1 cellular context compared by ENCODE assay signal in the genomic region with DNA sequence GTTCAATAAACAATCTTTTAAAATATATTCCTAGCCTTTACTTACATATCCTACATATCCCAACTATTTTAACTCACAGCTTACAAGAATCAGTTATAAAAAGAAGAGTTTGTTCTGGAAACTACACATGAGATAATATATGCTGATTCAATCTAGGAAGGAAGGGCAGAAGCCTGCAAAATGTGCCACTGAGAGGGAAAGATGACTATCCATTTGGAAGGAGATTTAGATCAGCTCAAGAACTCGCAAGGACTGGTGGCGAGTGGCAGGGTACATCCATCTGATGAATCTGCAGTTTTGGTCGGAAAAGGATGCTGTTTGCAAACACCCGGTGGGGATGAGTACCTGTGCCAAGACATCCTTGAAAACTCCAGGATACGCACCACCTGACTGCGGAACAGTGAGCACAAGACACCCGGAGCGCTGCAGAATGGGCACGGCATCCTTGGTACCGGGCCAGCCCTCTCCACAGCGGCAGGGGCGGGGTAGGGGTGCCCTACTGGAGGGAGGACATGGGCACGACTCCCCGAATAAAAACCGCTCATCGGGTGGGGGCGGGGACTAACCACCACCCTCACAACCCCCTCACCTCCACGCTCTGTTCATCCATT.
TF ChIP-seq lines count a peak whose summit lies in the region.

No MANE protein-coding gene starts in this region.

TF ChIP-seq in HepG2, 621 proteins besides CTCF, POLR2A, EP300 and RAD21 (continued from another document and continues in another):
- TF ChIP-seq, protein P1, sequence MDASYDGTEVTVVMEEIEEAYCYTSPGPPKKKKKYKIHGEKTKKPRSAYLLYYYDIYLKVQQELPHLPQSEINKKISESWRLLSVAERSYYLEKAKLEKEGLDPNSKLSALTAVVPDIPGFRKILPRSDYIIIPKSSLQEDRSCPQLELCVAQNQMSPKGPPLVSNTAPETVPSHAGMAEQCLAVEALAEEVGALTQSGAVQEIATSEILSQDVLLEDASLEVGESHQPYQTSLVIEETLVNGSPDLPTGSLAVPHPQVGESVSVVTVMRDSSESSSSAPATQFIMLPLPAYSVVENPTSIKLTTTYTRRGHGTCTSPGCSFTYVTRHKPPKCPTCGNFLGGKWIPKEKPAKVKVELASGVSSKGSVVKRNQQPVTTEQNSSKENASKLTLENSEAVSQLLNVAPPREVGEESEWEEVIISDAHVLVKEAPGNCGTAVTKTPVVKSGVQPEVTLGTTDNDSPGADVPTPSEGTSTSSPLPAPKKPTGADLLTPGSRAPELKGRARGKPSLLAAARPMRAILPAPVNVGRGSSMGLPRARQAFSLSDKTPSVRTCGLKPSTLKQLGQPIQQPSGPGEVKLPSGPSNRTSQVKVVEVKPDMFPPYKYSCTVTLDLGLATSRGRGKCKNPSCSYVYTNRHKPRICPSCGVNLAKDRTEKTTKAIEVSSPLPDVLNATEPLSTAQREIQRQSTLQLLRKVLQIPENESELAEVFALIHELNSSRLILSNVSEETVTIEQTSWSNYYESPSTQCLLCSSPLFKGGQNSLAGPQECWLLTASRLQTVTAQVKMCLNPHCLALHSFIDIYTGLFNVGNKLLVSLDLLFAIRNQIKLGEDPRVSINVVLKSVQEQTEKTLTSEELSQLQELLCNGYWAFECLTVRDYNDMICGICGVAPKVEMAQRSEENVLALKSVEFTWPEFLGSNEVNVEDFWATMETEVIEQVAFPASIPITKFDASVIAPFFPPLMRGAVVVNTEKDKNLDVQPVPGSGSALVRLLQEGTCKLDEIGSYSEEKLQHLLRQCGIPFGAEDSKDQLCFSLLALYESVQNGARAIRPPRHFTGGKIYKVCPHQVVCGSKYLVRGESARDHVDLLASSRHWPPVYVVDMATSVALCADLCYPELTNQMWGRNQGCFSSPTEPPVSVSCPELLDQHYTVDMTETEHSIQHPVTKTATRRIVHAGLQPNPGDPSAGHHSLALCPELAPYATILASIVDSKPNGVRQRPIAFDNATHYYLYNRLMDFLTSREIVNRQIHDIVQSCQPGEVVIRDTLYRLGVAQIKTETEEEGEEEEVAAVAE (CRISPR knock-in tag; IDR thresholded peaks at IDR 0.05; ENCODE audit: borderline replicate concordance): no peak
- TF ChIP-seq, protein P2, sequence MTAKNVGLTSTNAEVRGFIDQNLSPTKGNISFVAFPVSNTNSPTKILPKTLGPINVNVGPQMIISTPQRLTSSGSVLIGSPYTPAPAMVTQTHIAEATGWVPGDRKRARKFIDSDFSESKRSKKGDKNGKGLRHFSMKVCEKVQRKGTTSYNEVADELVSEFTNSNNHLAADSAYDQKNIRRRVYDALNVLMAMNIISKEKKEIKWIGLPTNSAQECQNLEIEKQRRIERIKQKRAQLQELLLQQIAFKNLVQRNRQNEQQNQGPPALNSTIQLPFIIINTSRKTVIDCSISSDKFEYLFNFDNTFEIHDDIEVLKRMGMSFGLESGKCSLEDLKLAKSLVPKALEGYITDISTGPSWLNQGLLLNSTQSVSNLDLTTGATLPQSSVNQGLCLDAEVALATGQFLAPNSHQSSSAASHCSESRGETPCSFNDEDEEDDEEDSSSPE (CRISPR knock-in tag; IDR thresholded peaks at IDR 0.05): no peak
- no peak for TF ChIP-seq ZFY (CRISPR knock-in tag; IDR thresholded peaks at IDR 0.05)
- TF ChIP-seq ZNF136 (CRISPR knock-in tag; IDR thresholded peaks at IDR 0.05; ENCODE audit: low read depth): no peak
- TF ChIP-seq, protein P3, sequence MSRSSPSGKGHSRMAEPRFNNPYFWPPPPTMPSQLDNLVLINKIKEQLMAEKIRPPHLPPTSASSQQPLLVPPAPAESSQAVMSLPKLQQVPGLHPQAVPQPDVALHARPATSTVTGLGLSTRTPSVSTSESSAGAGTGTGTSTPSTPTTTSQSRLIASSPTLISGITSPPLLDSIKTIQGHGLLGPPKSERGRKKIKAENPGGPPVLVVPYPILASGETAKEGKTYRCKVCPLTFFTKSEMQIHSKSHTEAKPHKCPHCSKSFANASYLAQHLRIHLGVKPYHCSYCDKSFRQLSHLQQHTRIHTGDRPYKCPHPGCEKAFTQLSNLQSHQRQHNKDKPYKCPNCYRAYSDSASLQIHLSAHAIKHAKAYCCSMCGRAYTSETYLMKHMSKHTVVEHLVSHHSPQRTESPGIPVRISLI (CRISPR knock-in tag; IDR thresholded peaks at IDR 0.05; ENCODE audit: borderline replicate concordance): peak; percentile 51; the same call in 1 of the 2 replicates
- TF ChIP-seq, protein P4, sequence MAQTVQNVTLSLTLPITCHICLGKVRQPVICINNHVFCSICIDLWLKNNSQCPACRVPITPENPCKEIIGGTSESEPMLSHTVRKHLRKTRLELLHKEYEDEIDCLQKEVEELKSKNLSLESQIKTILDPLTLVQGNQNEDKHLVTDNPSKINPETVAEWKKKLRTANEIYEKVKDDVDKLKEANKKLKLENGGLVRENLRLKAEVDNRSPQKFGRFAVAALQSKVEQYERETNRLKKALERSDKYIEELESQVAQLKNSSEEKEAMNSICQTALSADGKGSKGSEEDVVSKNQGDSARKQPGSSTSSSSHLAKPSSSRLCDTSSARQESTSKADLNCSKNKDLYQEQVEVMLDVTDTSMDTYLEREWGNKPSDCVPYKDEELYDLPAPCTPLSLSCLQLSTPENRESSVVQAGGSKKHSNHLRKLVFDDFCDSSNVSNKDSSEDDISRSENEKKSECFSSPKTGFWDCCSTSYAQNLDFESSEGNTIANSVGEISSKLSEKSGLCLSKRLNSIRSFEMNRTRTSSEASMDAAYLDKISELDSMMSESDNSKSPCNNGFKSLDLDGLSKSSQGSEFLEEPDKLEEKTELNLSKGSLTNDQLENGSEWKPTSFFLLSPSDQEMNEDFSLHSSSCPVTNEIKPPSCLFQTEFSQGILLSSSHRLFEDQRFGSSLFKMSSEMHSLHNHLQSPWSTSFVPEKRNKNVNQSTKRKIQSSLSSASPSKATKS (CRISPR knock-in tag; IDR thresholded peaks at IDR 0.05): no peak
- TF ChIP-seq ZSCAN25 (CRISPR knock-in tag; IDR thresholded peaks at IDR 0.05): no peak
- TF ChIP-seq HOXA7 (CRISPR knock-in tag; IDR thresholded peaks at IDR 0.05): no peak
- TF ChIP-seq STAT5B (CRISPR knock-in tag; IDR thresholded peaks at IDR 0.05): no peak
- no peak for TF ChIP-seq ZNF773 (CRISPR knock-in tag; IDR thresholded peaks at IDR 0.05; ENCODE audit: borderline replicate concordance)
- no peak for TF ChIP-seq ZNF451 (CRISPR knock-in tag; IDR thresholded peaks at IDR 0.05)
- TF ChIP-seq KDM5A (IDR thresholded peaks at IDR 0.05; ENCODE audit: borderline replicate concordance, low read length): 0 out of 2 replicates have a peak, but pooled peaks have one; percentile 80
- TF ChIP-seq FIP1L1 (IDR thresholded peaks at IDR 0.05; ENCODE audit: borderline replicate concordance, insufficient read depth, low read depth, low read length): no peak
- TF ChIP-seq POGZ (CRISPR knock-in tag; IDR thresholded peaks at IDR 0.05): no peak
- TF ChIP-seq, protein P5, sequence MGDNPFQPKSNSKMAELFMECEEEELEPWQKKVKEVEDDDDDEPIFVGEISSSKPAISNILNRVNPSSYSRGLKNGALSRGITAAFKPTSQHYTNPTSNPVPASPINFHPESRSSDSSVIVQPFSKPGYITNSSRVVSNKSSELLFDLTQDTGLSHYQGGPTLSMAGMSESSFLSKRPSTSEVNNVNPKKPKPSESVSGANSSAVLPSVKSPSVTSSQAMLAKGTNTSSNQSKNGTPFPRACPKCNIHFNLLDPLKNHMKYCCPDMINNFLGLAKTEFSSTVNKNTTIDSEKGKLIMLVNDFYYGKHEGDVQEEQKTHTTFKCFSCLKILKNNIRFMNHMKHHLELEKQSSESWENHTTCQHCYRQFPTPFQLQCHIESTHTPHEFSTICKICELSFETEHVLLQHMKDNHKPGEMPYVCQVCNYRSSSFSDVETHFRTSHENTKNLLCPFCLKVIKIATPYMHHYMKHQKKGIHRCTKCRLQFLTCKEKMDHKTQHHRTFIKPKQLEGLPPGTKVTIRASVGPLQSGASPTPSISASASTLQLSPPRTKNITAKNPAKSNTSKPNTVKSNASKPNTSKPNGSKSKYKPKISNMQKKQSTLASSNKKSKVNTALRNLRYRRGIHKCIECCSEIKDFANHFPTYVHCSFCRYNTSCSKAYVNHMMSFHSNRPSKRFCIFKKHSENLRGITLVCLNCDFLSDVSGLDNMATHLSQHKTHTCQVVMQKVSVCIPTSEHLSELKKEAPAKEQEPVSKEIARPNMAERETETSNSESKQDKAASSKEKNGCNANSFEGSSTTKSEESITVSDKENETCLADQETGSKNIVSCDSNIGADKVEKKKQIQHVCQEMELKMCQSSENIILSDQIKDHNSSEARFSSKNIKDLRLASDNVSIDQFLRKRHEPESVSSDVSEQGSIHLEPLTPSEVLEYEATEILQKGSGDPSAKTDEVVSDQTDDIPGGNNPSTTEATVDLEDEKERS (CRISPR knock-in tag; IDR thresholded peaks at IDR 0.05): no peak
- no peak for TF ChIP-seq ZNF496 (CRISPR knock-in tag; IDR thresholded peaks at IDR 0.05; ENCODE audit: insufficient replicate concordance)
- TF ChIP-seq ZNF484 (CRISPR knock-in tag; IDR thresholded peaks at IDR 0.05; ENCODE audit: borderline replicate concordance, low read depth): no peak
- TF ChIP-seq, protein P6, sequence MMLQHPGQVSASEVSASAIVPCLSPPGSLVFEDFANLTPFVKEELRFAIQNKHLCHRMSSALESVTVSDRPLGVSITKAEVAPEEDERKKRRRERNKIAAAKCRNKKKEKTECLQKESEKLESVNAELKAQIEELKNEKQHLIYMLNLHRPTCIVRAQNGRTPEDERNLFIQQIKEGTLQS (CRISPR knock-in tag; IDR thresholded peaks at IDR 0.05): 0 out of 2 replicates have a peak, but pooled peaks have one; percentile 6
- TF ChIP-seq, protein P7, sequence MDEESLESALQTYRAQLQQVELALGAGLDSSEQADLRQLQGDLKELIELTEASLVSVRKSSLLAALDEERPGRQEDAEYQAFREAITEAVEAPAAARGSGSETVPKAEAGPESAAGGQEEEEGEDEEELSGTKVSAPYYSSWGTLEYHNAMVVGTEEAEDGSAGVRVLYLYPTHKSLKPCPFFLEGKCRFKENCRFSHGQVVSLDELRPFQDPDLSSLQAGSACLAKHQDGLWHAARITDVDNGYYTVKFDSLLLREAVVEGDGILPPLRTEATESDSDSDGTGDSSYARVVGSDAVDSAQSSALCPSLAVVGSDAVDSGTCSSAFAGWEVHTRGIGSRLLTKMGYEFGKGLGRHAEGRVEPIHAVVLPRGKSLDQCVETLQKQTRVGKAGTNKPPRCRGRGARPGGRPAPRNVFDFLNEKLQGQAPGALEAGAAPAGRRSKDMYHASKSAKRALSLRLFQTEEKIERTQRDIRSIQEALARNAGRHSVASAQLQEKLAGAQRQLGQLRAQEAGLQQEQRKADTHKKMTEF (CRISPR knock-in tag; IDR thresholded peaks at IDR 0.05): no peak
- TF ChIP-seq, protein P8, sequence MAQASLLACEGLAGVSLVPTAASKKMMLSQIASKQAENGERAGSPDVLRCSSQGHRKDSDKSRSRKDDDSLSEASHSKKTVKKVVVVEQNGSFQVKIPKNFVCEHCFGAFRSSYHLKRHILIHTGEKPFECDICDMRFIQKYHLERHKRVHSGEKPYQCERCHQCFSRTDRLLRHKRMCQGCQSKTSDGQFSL (CRISPR knock-in tag; IDR thresholded peaks at IDR 0.05): no peak
- TF ChIP-seq RBM22 (optimal IDR thresholded peaks at IDR 0.05; ENCODE audit: low read length): no peak
- TF ChIP-seq ZSCAN20 (CRISPR knock-in tag; IDR thresholded peaks at IDR 0.05; ENCODE audit: borderline replicate concordance): no peak
- TF ChIP-seq ZNF343 (CRISPR knock-in tag; IDR thresholded peaks at IDR 0.05): no peak
- no peak for TF ChIP-seq ZIK1 (CRISPR knock-in tag; IDR thresholded peaks at IDR 0.05; ENCODE audit: borderline replicate concordance, low read depth)
- TF ChIP-seq SKI (IDR thresholded peaks at IDR 0.05; ENCODE audit: partially characterized antibody): no peak
- no peak for TF ChIP-seq STAG1 (CRISPR knock-in tag; IDR thresholded peaks at IDR 0.05)
- TF ChIP-seq ZFP1 (CRISPR knock-in tag; IDR thresholded peaks at IDR 0.05): 0 out of 2 replicates have a peak, but pooled peaks have one; percentile 11
- no peak for TF ChIP-seq ZNF720 (CRISPR knock-in tag; IDR thresholded peaks at IDR 0.05)
- no peak for TF ChIP-seq ADNP (CRISPR knock-in tag; IDR thresholded peaks at IDR 0.05)
- TF ChIP-seq, protein P9, sequence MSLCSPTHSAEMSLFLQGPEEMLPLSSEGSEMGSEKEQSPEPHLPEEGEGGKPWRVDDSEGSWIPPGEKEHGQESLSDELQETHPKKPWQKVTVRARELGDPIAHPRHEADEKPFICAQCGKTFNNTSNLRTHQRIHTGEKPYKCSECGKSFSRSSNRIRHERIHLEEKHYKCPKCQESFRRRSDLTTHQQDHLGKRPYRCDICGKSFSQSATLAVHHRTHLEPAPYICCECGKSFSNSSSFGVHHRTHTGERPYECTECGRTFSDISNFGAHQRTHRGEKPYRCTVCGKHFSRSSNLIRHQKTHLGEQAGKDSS (CRISPR knock-in tag; IDR thresholded peaks at IDR 0.05; ENCODE audit: borderline replicate concordance, low read depth): peak; percentile 78; the same call in 1 of the 2 replicates
- TF ChIP-seq, protein P10, sequence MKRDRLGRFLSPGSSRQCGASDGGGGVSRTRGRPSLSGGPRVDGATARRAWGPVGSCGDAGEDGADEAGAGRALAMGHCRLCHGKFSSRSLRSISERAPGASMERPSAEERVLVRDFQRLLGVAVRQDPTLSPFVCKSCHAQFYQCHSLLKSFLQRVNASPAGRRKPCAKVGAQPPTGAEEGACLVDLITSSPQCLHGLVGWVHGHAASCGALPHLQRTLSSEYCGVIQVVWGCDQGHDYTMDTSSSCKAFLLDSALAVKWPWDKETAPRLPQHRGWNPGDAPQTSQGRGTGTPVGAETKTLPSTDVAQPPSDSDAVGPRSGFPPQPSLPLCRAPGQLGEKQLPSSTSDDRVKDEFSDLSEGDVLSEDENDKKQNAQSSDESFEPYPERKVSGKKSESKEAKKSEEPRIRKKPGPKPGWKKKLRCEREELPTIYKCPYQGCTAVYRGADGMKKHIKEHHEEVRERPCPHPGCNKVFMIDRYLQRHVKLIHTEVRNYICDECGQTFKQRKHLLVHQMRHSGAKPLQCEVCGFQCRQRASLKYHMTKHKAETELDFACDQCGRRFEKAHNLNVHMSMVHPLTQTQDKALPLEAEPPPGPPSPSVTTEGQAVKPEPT (CRISPR knock-in tag; IDR thresholded peaks at IDR 0.05; ENCODE audit: low read depth): peak; percentile 64; the same call in 1 of the 2 replicates
- TF ChIP-seq FOSL1 (CRISPR knock-in tag; IDR thresholded peaks at IDR 0.05; ENCODE audit: borderline replicate concordance): no peak
- no peak for TF ChIP-seq ZFP36 (IDR thresholded peaks at IDR 0.05; ENCODE audit: borderline replicate concordance, low read depth, low read length, partially characterized antibody)
- no peak for TF ChIP-seq MIXL1 (CRISPR knock-in tag; IDR thresholded peaks at IDR 0.05)
- TF ChIP-seq, protein P11, sequence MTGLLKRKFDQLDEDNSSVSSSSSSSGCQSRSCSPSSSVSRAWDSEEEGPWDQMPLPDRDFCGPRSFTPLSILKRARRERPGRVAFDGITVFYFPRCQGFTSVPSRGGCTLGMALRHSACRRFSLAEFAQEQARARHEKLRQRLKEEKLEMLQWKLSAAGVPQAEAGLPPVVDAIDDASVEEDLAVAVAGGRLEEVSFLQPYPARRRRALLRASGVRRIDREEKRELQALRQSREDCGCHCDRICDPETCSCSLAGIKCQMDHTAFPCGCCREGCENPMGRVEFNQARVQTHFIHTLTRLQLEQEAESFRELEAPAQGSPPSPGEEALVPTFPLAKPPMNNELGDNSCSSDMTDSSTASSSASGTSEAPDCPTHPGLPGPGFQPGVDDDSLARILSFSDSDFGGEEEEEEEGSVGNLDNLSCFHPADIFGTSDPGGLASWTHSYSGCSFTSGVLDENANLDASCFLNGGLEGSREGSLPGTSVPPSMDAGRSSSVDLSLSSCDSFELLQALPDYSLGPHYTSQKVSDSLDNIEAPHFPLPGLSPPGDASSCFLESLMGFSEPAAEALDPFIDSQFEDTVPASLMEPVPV (CRISPR knock-in tag; IDR thresholded peaks at IDR 0.05): 0 out of 2 replicates have a peak, but pooled peaks have one; percentile 8
- no peak; the same call in 1 of the 2 replicates for TF ChIP-seq FOXA3 (CRISPR knock-in tag; IDR thresholded peaks at IDR 0.05)
- no peak for TF ChIP-seq ZNF296 (CRISPR knock-in tag; conservative IDR thresholded peaks at IDR 0.05)
- no peak for TF ChIP-seq GATA4 (IDR thresholded peaks at IDR 0.05; ENCODE audit: borderline replicate concordance, low read depth)
- TF ChIP-seq ZNF501 (CRISPR knock-in tag; IDR thresholded peaks at IDR 0.05): no peak
